21 cellular contexts compared by ENCODE assay signal in genomic region chr5:68458416-68458815, GRCh38.
DNase-seq lines count a peak whose midpoint lies in the region; ATAC-seq and TF ChIP-seq lines count a peak whose summit lies in the region.
"Had no signal": no experiment of that assay in that cellular context is flagged by ENCODE, and none has a peak within 500 bp of the region (broad histone marks: within the 10 kb centered on the region; RNA-seq: fewer than 3 reads in every experiment).

No MANE protein-coding gene starts in this region.

- H3K4me3 ChIP-seq in CD4-positive, alpha-beta memory T cell (ENCODE audit: low read length in 2 of 2): no peak overlapping the region
- H3K4me3 ChIP-seq in hepatocyte: no peak overlapping the region
- H3K4me3 ChIP-seq: esophagus squamous epithelium, pancreas, suprapubic skin had no signal

- H3K9me3 Mint-ChIP-seq in activated CD4-positive, alpha-beta T cell treated with anti-CD3 and anti-CD28 coated beads for 36 hours (ENCODE audit: low read depth): no peaks in the 10 kb centered on the region
- H3K9me3 Mint-ChIP-seq in CD4-positive, alpha-beta memory T cell: peaks cover 0 to 4% (median 0%) of the 10 kb centered on the region in 8 donors
- H3K9me3 Mint-ChIP-seq: T-helper 1 cell treated with Interleukin-12 subunit alpha and Interleukin-12 subunit beta and Interleukin-4 antibody, amounts not matched to agents 30 μg/mL and 1 μg/mL, for 36 hours had no signal

- H4K20me1 ChIP-seq in hepatocyte (ENCODE audit: insufficient read depth, poor library complexity, severe bottlenecking): no peaks in the 10 kb centered on the region

- no peak overlapping the region for H3K27ac ChIP-seq in CD4-positive, alpha-beta memory T cell (ENCODE audit: low read depth, low read length)
- H3K27ac ChIP-seq in VCaP (peak overlapping the region; percentile 56; the same call in 1 of the 2 replicates), hepatocyte (peak overlapping the region; percentile 26)
- H3K27ac ChIP-seq: 22Rv1, esophagus squamous epithelium, suprapubic skin had no signal

- H2AFZ ChIP-seq in hepatocyte: no peak overlapping the region

- peak; percentile 19 for DNase-seq in activated CD4-positive, alpha-beta T cell treated with anti-CD3 and anti-CD28 coated beads for 36 hours
- no peak for DNase-seq in activated CD4-positive, alpha-beta T cell treated with anti-CD3 and anti-CD28 coated beads for 48 hours
- DNase-seq in CD4-positive, alpha-beta memory T cell: peak; percentile 16 to 48 (median 45)
- DNase-seq in hepatocyte (ENCODE audit: low spot score): no peak
- DNase-seq in left ventricle myocardium superior: no peak
- DNase-seq in cortex of kidney (lab: John Stamatoyannopoulos, UW): no peak
- DNase-seq in CD1c-positive myeloid dendritic cell (ENCODE audit: extremely low spot score): no peak
- DNase-seq: aorta; dermis blood vessel endothelial cell; esophagus squamous epithelium; foreskin melanocyte; NCI-H1694; OCI-M1; pancreas; stimulated activated CD4-positive, alpha-beta T cell treated with anti-CD3 and anti-CD28 coated beads, Interleukin-2, amount 100 ng/mL, for 24 hours had no signal

- no peaks in the 10 kb centered on the region for H3K36me3 Mint-ChIP-seq in activated CD4-positive, alpha-beta T cell treated with anti-CD3 and anti-CD28 coated beads for 36 hours (ENCODE audit: low read depth)
- H3K36me3 Mint-ChIP-seq in CD4-positive, alpha-beta memory T cell: no peaks in the 10 kb centered on the region
- H3K36me3 Mint-ChIP-seq: CD14-positive monocyte had no signal

- TF ChIP-seq CTCF in VCaP (conservative IDR thresholded peaks at IDR 0.05): no peak
- TF ChIP-seq CTCF in hepatocyte (IDR thresholded peaks at IDR 0.05; ENCODE audit: poor library complexity): no peak

- no peaks in the 10 kb centered on the region for H3K9me3 ChIP-seq in CD4-positive, alpha-beta memory T cell (ENCODE audit: control insufficient read depth in 1 of 2, low read length in 2 of 2)
- no peaks in the 10 kb centered on the region for H3K9me3 ChIP-seq in hepatocyte (ENCODE audit: low read depth)
- H3K9me3 ChIP-seq: esophagus squamous epithelium, pancreas, suprapubic skin had no signal

- H3K27me3 ChIP-seq in CD4-positive, alpha-beta memory T cell (ENCODE audit: insufficient read depth, low read length): no peaks in the 10 kb centered on the region
- no peaks in the 10 kb centered on the region for H3K27me3 ChIP-seq in hepatocyte
- H3K27me3 ChIP-seq: esophagus squamous epithelium, pancreas, suprapubic skin had no signal

- no peaks in the 10 kb centered on the region for H3K9me2 ChIP-seq in hepatocyte (replicated peaks; ENCODE audit: insufficient read depth)

- H3K79me2 ChIP-seq in hepatocyte: no peaks in the 10 kb centered on the region

- peaks cover 15% of the 10 kb centered on the region for H3K4me1 ChIP-seq in CD4-positive, alpha-beta memory T cell (ENCODE audit: insufficient read depth, low read length)
- peaks cover 24% of the 10 kb centered on the region for H3K4me1 ChIP-seq in hepatocyte (ENCODE audit: insufficient read depth)

- intact Hi-C loops in activated CD4-positive, alpha-beta T cell treated with anti-CD3 and anti-CD28 coated beads for 36 hours (cut with DNase I, micrococcal nuclease): no loop called here
- intact Hi-C loops in CD4-positive, alpha-beta memory T cell (cut with micrococcal nuclease): no loop called here
- intact Hi-C loops in left ventricle myocardium superior (cut with micrococcal nuclease): loop anchor here (10.0 kb wide), 1 partner anchor 506 kb away; no protein-coding TSS in a partner anchor

- peaks cover 18% of the 10 kb centered on the region for H3K4me1 Mint-ChIP-seq in activated CD4-positive, alpha-beta T cell treated with anti-CD3 and anti-CD28 coated beads for 36 hours
- peaks cover 11 to 21% (median 12%) of the 10 kb centered on the region in 4 donors for H3K4me1 Mint-ChIP-seq in CD4-positive, alpha-beta memory T cell
- H3K4me1 Mint-ChIP-seq: CD14-positive monocyte had no signal

- H3K27ac Mint-ChIP-seq in activated CD4-positive, alpha-beta T cell treated with anti-CD3 and anti-CD28 coated beads for 36 hours: no peak overlapping the region
- H3K27ac Mint-ChIP-seq in CD4-positive, alpha-beta memory T cell: peak overlapping the region in 2 of 7 donors; percentile 7 to 22
- H3K27ac Mint-ChIP-seq: T-helper 1 cell treated with Interleukin-12 subunit alpha and Interleukin-12 subunit beta and Interleukin-4 antibody, amounts not matched to agents 30 μg/mL and 1 μg/mL, for 36 hours had no signal

- no peaks in the 10 kb centered on the region for H3K36me3 ChIP-seq in CD4-positive, alpha-beta memory T cell (ENCODE audit: insufficient read depth, low read length)
- H3K36me3 ChIP-seq in hepatocyte (replicated peaks; ENCODE audit: insufficient read depth, low read depth): no peaks in the 10 kb centered on the region
- H3K36me3 ChIP-seq: esophagus squamous epithelium, pancreas, suprapubic skin had no signal

- no peak overlapping the region for H3K4me3 Mint-ChIP-seq in activated CD4-positive, alpha-beta T cell treated with anti-CD3 and anti-CD28 coated beads for 36 hours
- H3K4me3 Mint-ChIP-seq in CD4-positive, alpha-beta memory T cell: no peak overlapping the region
- H3K4me3 Mint-ChIP-seq: CD14-positive monocyte; neural crest cell; T-helper 1 cell treated with Interleukin-12 subunit alpha and Interleukin-12 subunit beta and Interleukin-4 antibody, amounts not matched to agents 30 μg/mL and 1 μg/mL, for 36 hours had no signal

- H3K4me2 ChIP-seq in hepatocyte: no peak overlapping the region

- ATAC-seq in activated CD4-positive, alpha-beta T cell treated with anti-CD3 and anti-CD28 coated beads for 36 hours: peak; percentile 51
- ATAC-seq in left ventricle myocardium superior: no peak

- WGBS in hepatocyte (ENCODE audit: low lambda C conversion rate, missing lambda C conversion rate): 77% methylated on average over 3 of the region's 3 CpGs

- no peaks in the 10 kb centered on the region for H3K27me3 Mint-ChIP-seq in activated CD4-positive, alpha-beta T cell treated with anti-CD3 and anti-CD28 coated beads for 36 hours
- H3K27me3 Mint-ChIP-seq in CD4-positive, alpha-beta memory T cell: no peaks in the 10 kb centered on the region

- POLR2A ChIA-PET in activated CD4-positive, alpha-beta T cell treated with anti-CD3 and anti-CD28 coated beads for 36 hours (lab: Charles Lee): no interaction called here
- POLR2A ChIA-PET in CD4-positive, alpha-beta memory T cell (lab: Charles Lee; ENCODE audit: partially characterized antibody): no interaction called here

- CTCF ChIA-PET in activated CD4-positive, alpha-beta T cell treated with anti-CD3 and anti-CD28 coated beads for 36 hours (lab: Charles Lee): interaction anchor here (0.6 to 1.6 kb wide), 4 partner anchors 18 to 171 kb away, joined by 3 to 15 read pairs (median 3); no protein-coding TSS in a partner anchor
- CTCF ChIA-PET in CD4-positive, alpha-beta memory T cell (lab: Charles Lee; ENCODE audit: partially characterized antibody): interaction anchor here (0.8 to 5.7 kb wide), 4 partner anchors 9 to 174 kb away, joined by 3 to 96 read pairs (median 6); no protein-coding TSS in a partner anchor

Comparison
In these comparisons a context has a peak if more than half of its experiments do, and no peak if none do; other contexts are left out.
1. DNase-seq: peak in activated CD4-positive, alpha-beta T cell treated with anti-CD3 and anti-CD28 coated beads for 36 hours (single experiment) and CD4-positive, alpha-beta memory T cell (5 of 5); none in activated CD4-positive, alpha-beta T cell treated with anti-CD3 and anti-CD28 coated beads for 48 hours (single experiment), hepatocyte (single experiment), left ventricle myocardium superior (single experiment), cortex of kidney (single experiment) and CD1c-positive myeloid dendritic cell (single experiment).